ENCODE assay signal across 29 cellular contexts in genomic region chr9:69389437-69389995, GRCh38.
DNase-seq lines count a peak whose midpoint lies in the region; TF ChIP-seq lines count a peak whose summit lies in the region.
"Had no signal": no experiment of that assay in that cellular context is flagged by ENCODE, and none has a peak within 500 bp of the region (broad histone marks: within the 10 kb centered on the region; RNA-seq: fewer than 3 reads in every experiment).

No MANE protein-coding gene starts in this region.

- H3K27me3 ChIP-seq in left ventricle myocardium inferior (ENCODE audit: low read depth) (no peaks in the 10 kb centered on the region), PC-9 (ENCODE audit: insufficient read depth, low read depth) (no peaks in the 10 kb centered on the region), osteoblast (ENCODE audit: insufficient read depth, low read length) (peaks cover 21% of the 10 kb centered on the region)
- H3K27me3 ChIP-seq: pancreas had no signal

- H3K36me3 ChIP-seq in left ventricle myocardium inferior (peaks cover 28% of the 10 kb centered on the region), PC-9 (ENCODE audit: low read depth) (no peaks in the 10 kb centered on the region), osteoblast (ENCODE audit: insufficient read depth, low read length) (no peaks in the 10 kb centered on the region)
- H3K36me3 ChIP-seq: pancreas had no signal

- H3K79me2 ChIP-seq in PC-9 (ENCODE audit: low read depth) (no peaks in the 10 kb centered on the region), osteoblast (ENCODE audit: insufficient read depth, low read length) (no peaks in the 10 kb centered on the region)

- H3F3A ChIP-seq in PC-9 (ENCODE audit: insufficient read depth, low read depth): peaks cover 20% of the 10 kb centered on the region; the same call in 1 of the 2 replicates

- peaks cover 2% of the 10 kb centered on the region for H3K27me3 Mint-ChIP-seq in endothelial cell (ENCODE audit: unreplicated experiment)
- H3K27me3 Mint-ChIP-seq: activated CD4-positive, alpha-beta T cell treated with anti-CD3 and anti-CD28 coated beads, Interleukin-2, amount 10 ng/mL, durations not matched to agents 24 days and 14 days; brain had no signal

- intact Hi-C loops in left ventricle myocardium inferior (cut with micrococcal nuclease): no loop called here
- intact Hi-C loops in cardiac septum (cut with DNase I): no loop called here
- intact Hi-C loops in PC-9 (cut with micrococcal nuclease; ENCODE audit: unreplicated experiment): loop anchor here (10.0 kb wide), 2 partner anchors 125 to 355 kb away; partner anchors contain the start of gene FXN
- intact Hi-C loops in lower leg skin (cut with DNase I; ENCODE audit: low total_unique reads): no loop called here

- BruUV-seq in PC-9 (replicated peaks; lab: Mats Ljungman, UMichigan): no TSS peak

- H3K36me3 Mint-ChIP-seq in endothelial cell (ENCODE audit: low read depth, unreplicated experiment): peaks cover 3% of the 10 kb centered on the region
- H3K36me3 Mint-ChIP-seq: brain had no signal

- H4K20me1 ChIP-seq in PC-9 (ENCODE audit: insufficient read depth) (no peaks in the 10 kb centered on the region), osteoblast (ENCODE audit: insufficient read depth, low read length) (no peaks in the 10 kb centered on the region)

- no peak for TF ChIP-seq POLR2A in lower leg skin (IDR thresholded peaks at IDR 0.05)

- H3K9me3 ChIP-seq in left ventricle myocardium inferior (replicated peaks) (peaks cover 3% of the 10 kb centered on the region), PC-9 (ENCODE audit: insufficient read depth, low read depth) (no peaks in the 10 kb centered on the region), osteoblast (ENCODE audit: low read depth, low read length) (no peaks in the 10 kb centered on the region)

- CTCF ChIA-PET in PC-9 (lab: Charles Lee): no interaction called here

- H3K4me3 Mint-ChIP-seq in endothelial cell (ENCODE audit: unreplicated experiment): no peak overlapping the region
- H3K4me3 Mint-ChIP-seq: activated CD4-positive, alpha-beta T cell treated with anti-CD3 and anti-CD28 coated beads, Interleukin-2, amount 10 ng/mL, durations not matched to agents 24 days and 14 days; brain; nephron; WTC11 had no signal

- H3K4me3 ChIP-seq in left ventricle myocardium inferior (no peak overlapping the region), PC-9 (no peak overlapping the region), osteoblast (ENCODE audit: insufficient read depth, low read length) (no peak overlapping the region), lower leg skin (ENCODE audit: low read depth, poor library complexity, severe bottlenecking) (no peak overlapping the region)
- H3K4me3 ChIP-seq: K562, pancreas, SK-N-MC, smooth muscle cell had no signal

- H3K9me3 Mint-ChIP-seq in endothelial cell (ENCODE audit: unreplicated experiment): no peaks in the 10 kb centered on the region
- H3K9me3 Mint-ChIP-seq: activated CD4-positive, alpha-beta T cell treated with anti-CD3 and anti-CD28 coated beads, Interleukin-2, amount 10 ng/mL, durations not matched to agents 24 days and 14 days; activated T-helper 2 cell treated with anti-CD3 and anti-CD28 coated beads, Interferon-gamma antibody, Interleukin-2, Interleukin-4, amounts not matched to agents 10 μg/mL and 5 μg/mL and 100 μg/mL, durations not matched to agents 14 hours and 24 hours and 36 hours; brain; WTC11 had no signal

- peaks cover 70% of the 10 kb centered on the region for H3K4me1 ChIP-seq in left ventricle myocardium inferior
- H3K4me1 ChIP-seq in PC-9 (replicated peaks; ENCODE audit: insufficient read depth): peaks cover 39% of the 10 kb centered on the region
- H3K4me1 ChIP-seq in osteoblast (ENCODE audit: insufficient read depth, low read length): no peaks in the 10 kb centered on the region

- 86 to 90% methylated on average over 4 of the region's 4 CpGs for WGBS in lower leg skin, 2 donors

- peak; percentile 27 for DNase-seq in NCI-H1105 treated with DMSO at 0.1 percent for 48 hours (lab: John Stamatoyannopoulos, UW)
- DNase-seq in NCI-H1105 (lab: John Stamatoyannopoulos, UW): no peak
- DNase-seq in left ventricle myocardium inferior: no peak
- no peak for DNase-seq in cardiac septum (ENCODE audit: low spot score)
- DNase-seq in PC-9: peak; percentile 72 to 88
- no peak for DNase-seq in osteoblast (ENCODE audit: insufficient read length, low spot score, missing footprints)
- no peak for DNase-seq in lower leg skin (ENCODE audit: low spot score in 2 of 2)
- DNase-seq in endothelial cell (ENCODE audit: low spot score): no peak
- DNase-seq: activated CD4-positive, alpha-beta T cell treated with anti-CD3 and anti-CD28 coated beads, Interleukin-2, amount 10 ng/mL, durations not matched to agents 24 days and 14 days; activated CD8-positive, alpha-beta memory T cell treated with anti-CD3 and anti-CD28 coated beads for 24 hours; activated naive CD4-positive, alpha-beta T cell treated with anti-CD3 and anti-CD28 coated beads, Interleukin-2, amount 50 U/mL, for 16 hours; activated T-cell treated with anti-CD3 and anti-CD28 coated beads for 4 hours; amniotic stem cell; hippocampal formation; left cardiac atrium; NCI-H1092; NCI-H524 treated with DMSO at 0.1 percent for 48 hours; pancreas; retina; stimulated activated naive CD4-positive, alpha-beta T cell; T-helper 1 cell had no signal

- no peak overlapping the region for H2AFZ ChIP-seq in PC-9
- no peak overlapping the region for H2AFZ ChIP-seq in osteoblast (ENCODE audit: low read length)

- H3K4me2 ChIP-seq in PC-9: peak overlapping the region; percentile 38
- no peak overlapping the region for H3K4me2 ChIP-seq in osteoblast (ENCODE audit: insufficient read depth, low read length)
- H3K4me2 ChIP-seq: smooth muscle cell had no signal

- TF ChIP-seq CTCF in left ventricle myocardium inferior (IDR thresholded peaks at IDR 0.05; ENCODE audit: borderline replicate concordance): no peak
- TF ChIP-seq CTCF in PC-9 (conservative IDR thresholded peaks at IDR 0.05): no peak
- TF ChIP-seq CTCF in osteoblast (IDR thresholded peaks at IDR 0.05; ENCODE audit: extremely low read depth, low read depth, low read length): no peak
- TF ChIP-seq CTCF in lower leg skin (IDR thresholded peaks at IDR 0.05): no peak
- TF ChIP-seq CTCF in endothelial cell (IDR thresholded peaks at IDR 0.05; ENCODE audit: unreplicated experiment): no peak

- no peaks in the 10 kb centered on the region for H3K9me2 ChIP-seq in PC-9 (ENCODE audit: insufficient read depth)

- POLR2A ChIA-PET in PC-9 (lab: Charles Lee; ENCODE audit: unreplicated experiment): interaction anchor here (0.5 to 0.6 kb wide), 3 partner anchors 289 to 1010 kb away, joined by 3 to 9 read pairs (median 3); no protein-coding TSS in a partner anchor

- H3K27ac ChIP-seq in left ventricle myocardium inferior (replicated peaks): peak overlapping the region; percentile 44
- H3K27ac ChIP-seq in PC-9: peak overlapping the region; percentile 14; the same call in 1 of the 2 replicates
- no peak overlapping the region for H3K27ac ChIP-seq in osteoblast (ENCODE audit: low read depth, low read length)
- H3K27ac ChIP-seq: C4-2B, SK-N-MC had no signal

- H3K27ac Mint-ChIP-seq in endothelial cell (ENCODE audit: unreplicated experiment): no peak overlapping the region
- H3K27ac Mint-ChIP-seq: activated CD4-positive, alpha-beta T cell treated with anti-CD3 and anti-CD28 coated beads, Interleukin-2, amount 10 ng/mL, durations not matched to agents 24 days and 14 days; activated T-helper 2 cell treated with anti-CD3 and anti-CD28 coated beads, Interferon-gamma antibody, Interleukin-2, Interleukin-4, amounts not matched to agents 10 μg/mL and 5 μg/mL and 100 μg/mL, durations not matched to agents 14 hours and 24 hours and 36 hours; brain; nephron; WTC11 had no signal

- H3K4me1 Mint-ChIP-seq in endothelial cell (ENCODE audit: unreplicated experiment): peaks cover 7% of the 10 kb centered on the region
- H3K4me1 Mint-ChIP-seq: activated CD4-positive, alpha-beta T cell treated with anti-CD3 and anti-CD28 coated beads, Interleukin-2, amount 10 ng/mL, durations not matched to agents 24 days and 14 days had no signal

Comparison
In these comparisons a context has a peak if more than half of its experiments do, and no peak if none do; other contexts are left out.
1. DNase-seq: peak in NCI-H1105 treated with DMSO at 0.1 percent for 48 hours (single experiment) and PC-9 (2 of 2); none in NCI-H1105 (single experiment), left ventricle myocardium inferior (single experiment), cardiac septum (single experiment), osteoblast (single experiment), lower leg skin (0 of 2) and endothelial cell (single experiment).